ENCODE assay signal across 8 cellular contexts in genomic region chr15:74620636-74621545, GRCh38. TPM values are rescaled to one million over a fixed set of nuclear protein-coding genes. Genes with fewer than 3 reads are reported as not detected.
A peak's percentile ranks its signal among the peaks of the same experiment; 100 is the strongest.
DNase-seq lines count a peak whose midpoint lies in the region; ATAC-seq, FAIRE-seq and TF ChIP-seq lines count a peak whose summit lies in the region.

No MANE protein-coding gene starts in this region.

- H3K27ac Mint-ChIP-seq in Calu3 (ENCODE audit: unreplicated experiment) = peak overlapping the region; percentile 30

- H3K9me3 Mint-ChIP-seq in Calu3 (ENCODE audit: low read depth, unreplicated experiment) = no peaks in the 10 kb centered on the region

- peaks cover 26% of the 10 kb centered on the region for H3K4me1 Mint-ChIP-seq in Calu3 (ENCODE audit: low read depth, unreplicated experiment)

- H3K27me3 Mint-ChIP-seq in Calu3 (ENCODE audit: unreplicated experiment) = no peaks in the 10 kb centered on the region

- peaks cover 77% of the 10 kb centered on the region for H3K36me3 Mint-ChIP-seq in Calu3 (ENCODE audit: insufficient read depth, unreplicated experiment)

- peak; percentile 79 for DNase-seq in Calu3
- peak; percentile 67 for DNase-seq in H54 (ENCODE audit: insufficient read length, low spot score)
- DNase-seq in NCI-H526 treated with DMSO at 0.1 percent for 48 hours (lab: John Stamatoyannopoulos, UW) = peak; percentile 52
- peak; percentile 36 to 70 for DNase-seq in activated CD4-positive, alpha-beta T cell treated with anti-CD3 and anti-CD28 coated beads, Interleukin-2, amount 50 U/mL, for 24 hours (ENCODE audit: low read depth in 1 of 2, low spot score in 1 of 2)
- DNase-seq in dermis blood vessel endothelial cell = peak; percentile 90
- peak; percentile 91 for DNase-seq in medulla oblongata (ENCODE audit: extremely low spot score)
- peak; percentile 58 to 61 for DNase-seq in stimulated activated CD8-positive, alpha-beta memory T cell treated with anti-CD3 and anti-CD28 coated beads, Interleukin-15, amount 100 ng/mL, for 48 hours (ENCODE audit: low read depth in 2 of 2)

- ATAC-seq in HG02970 (IDR thresholded peaks at IDR 0.05; ENCODE audit: low FRiP score, unreplicated experiment) = no peak

- no peak overlapping the region for H3K4me3 Mint-ChIP-seq in Calu3 (ENCODE audit: low read depth, unreplicated experiment)

- peak; percentile 95 for TF ChIP-seq CTCF in Calu3 (IDR thresholded peaks at IDR 0.05; ENCODE audit: unreplicated experiment)

- no TSS peak for BruUV-seq in Calu3 (replicated peaks; lab: Mats Ljungman, UMichigan)

- TF ChIP-seq POLR2A in H54 (IDR thresholded peaks at IDR 0.05; ENCODE audit: low read depth, low read length) = no peak

- CTCF ChIA-PET in Calu3 (lab: Charles Lee) = interaction anchor here (0.6 to 1.3 kb wide), 10 partner anchors 10 to 247 kb away, joined by 3 to 6 read pairs (median 4); partner anchors contain the start of genes ARID3B and CYP1A1

- FAIRE-seq in H54 (lab: Jason Lieb, UNC) = no peak

- intact Hi-C loops in Calu3 (cut with micrococcal nuclease; ENCODE audit: unreplicated experiment) = no loop called here

RNA-seq across cellular contexts. Expression of gene CLK3, which starts 5.3 kb away (rescaled TPM):
- total RNA-seq in Calu3 (2022) (89.2 and 93.5 TPM in 2 replicates), dermis blood vessel endothelial cell (68.3 and 81.5 TPM in 2 replicates)
